In the genomic region with DNA sequence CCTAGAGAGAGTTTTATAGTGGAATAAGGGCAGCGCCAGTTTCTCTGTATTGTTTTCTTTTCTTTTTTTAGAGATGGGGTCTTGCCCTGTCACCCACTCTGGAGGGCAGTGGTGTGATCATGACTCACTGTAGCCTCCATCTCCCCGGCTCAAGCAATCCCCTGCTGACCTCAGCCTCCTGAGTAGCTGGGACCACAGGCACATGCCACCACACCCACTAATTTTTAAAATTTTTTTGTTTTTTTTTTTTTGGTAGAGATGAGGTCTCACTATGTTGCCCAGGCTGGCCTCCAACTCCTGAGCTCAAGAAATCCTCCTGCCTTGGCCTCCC, we compare ENCODE assay signal across 18 cellular contexts.
"Had no signal": no experiment of that assay in that cellular context is flagged by ENCODE, and none has a peak within 500 bp of the region (broad histone marks: within the 10 kb centered on the region; RNA-seq: fewer than 3 reads in every experiment).

No MANE protein-coding gene starts in this region.

- FAIRE-seq: frontal cortex, kidney had no signal

- H3K9ac ChIP-seq: neural progenitor cell had no signal

- H3K4me3 ChIP-seq: cardiac muscle cell, left ventricle myocardium inferior, neural progenitor cell, prostate gland, right atrium auricular region, testis had no signal

- H3K27ac ChIP-seq: cardiac muscle cell, left ventricle myocardium inferior, neural progenitor cell, prostate gland, right atrium auricular region, testis, VCaP had no signal

- ATAC-seq: activated T-cell treated with anti-CD3 and anti-CD28 coated beads, Interleukin-2, amount 50 U/mL, for 72 hours had no signal

- H3K27me3 ChIP-seq: cardiac muscle cell, neural progenitor cell, right atrium auricular region, testis had no signal

- DNase-seq: activated CD4-positive, alpha-beta T cell treated with anti-CD3 and anti-CD28 coated beads for 1 hour; activated CD8-positive, alpha-beta memory T cell treated with anti-CD3 and anti-CD28 coated beads for 24 hours; activated CD8-positive, alpha-beta memory T cell treated with anti-CD3 and anti-CD28 coated beads, Interleukin-2, amount 50 U/mL, for 48 hours; activated gamma-delta T cell; activated T-cell treated with anti-CD3 and anti-CD28 coated beads, Interleukin-2, amount 50 U/mL, for 72 hours; endodermal cell; hypothalamus; kidney; left ventricle myocardium inferior; stimulated activated CD4-positive, alpha-beta T cell treated with anti-CD3 and anti-CD28 coated beads, Interleukin-15, amount 100 ng/mL, for 24 hours; stimulated activated CD4-positive, alpha-beta T cell treated with anti-CD3 and anti-CD28 coated beads, Interleukin-2, amount 100 ng/mL, for 48 hours; testis had no signal

- H3K36me3 ChIP-seq: cardiac muscle cell, left ventricle myocardium inferior, neural progenitor cell, prostate gland, right atrium auricular region had no signal

- H3K4me2 ChIP-seq: neural progenitor cell had no signal

- H3K4me1 ChIP-seq: prostate gland, testis had no signal

- H2AFZ ChIP-seq: neural progenitor cell had no signal

- H3K9me3 ChIP-seq: left ventricle myocardium inferior, prostate gland, right atrium auricular region, testis had no signal
